In genomic region chr1:153995640-153996039, GRCh38 we compare ENCODE assay signal across 1 cellular context.
TF ChIP-seq lines count a peak whose summit lies in the region.

No MANE protein-coding gene starts in this region.

TF ChIP-seq in HepG2, 621 proteins besides CTCF, POLR2A, EP300 and RAD21:
- TF ChIP-seq, protein P1, sequence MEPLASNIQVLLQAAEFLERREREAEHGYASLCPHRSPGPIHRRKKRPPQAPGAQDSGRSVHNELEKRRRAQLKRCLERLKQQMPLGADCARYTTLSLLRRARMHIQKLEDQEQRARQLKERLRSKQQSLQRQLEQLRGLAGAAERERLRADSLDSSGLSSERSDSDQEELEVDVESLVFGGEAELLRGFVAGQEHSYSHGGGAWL (CRISPR knock-in tag; IDR thresholded peaks at IDR 0.05): no peak
- TF ChIP-seq, protein P2, sequence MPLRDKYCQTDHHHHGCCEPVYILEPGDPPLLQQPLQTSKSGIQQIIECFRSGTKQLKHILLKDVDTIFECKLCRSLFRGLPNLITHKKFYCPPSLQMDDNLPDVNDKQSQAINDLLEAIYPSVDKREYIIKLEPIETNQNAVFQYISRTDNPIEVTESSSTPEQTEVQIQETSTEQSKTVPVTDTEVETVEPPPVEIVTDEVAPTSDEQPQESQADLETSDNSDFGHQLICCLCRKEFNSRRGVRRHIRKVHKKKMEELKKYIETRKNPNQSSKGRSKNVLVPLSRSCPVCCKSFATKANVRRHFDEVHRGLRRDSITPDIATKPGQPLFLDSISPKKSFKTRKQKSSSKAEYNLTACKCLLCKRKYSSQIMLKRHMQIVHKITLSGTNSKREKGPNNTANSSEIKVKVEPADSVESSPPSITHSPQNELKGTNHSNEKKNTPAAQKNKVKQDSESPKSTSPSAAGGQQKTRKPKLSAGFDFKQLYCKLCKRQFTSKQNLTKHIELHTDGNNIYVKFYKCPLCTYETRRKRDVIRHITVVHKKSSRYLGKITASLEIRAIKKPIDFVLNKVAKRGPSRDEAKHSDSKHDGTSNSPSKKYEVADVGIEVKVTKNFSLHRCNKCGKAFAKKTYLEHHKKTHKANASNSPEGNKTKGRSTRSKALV (CRISPR knock-in tag; IDR thresholded peaks at IDR 0.05): no peak
- no peak for TF ChIP-seq FLYWCH1 (CRISPR knock-in tag; IDR thresholded peaks at IDR 0.05)
- TF ChIP-seq, protein P3, sequence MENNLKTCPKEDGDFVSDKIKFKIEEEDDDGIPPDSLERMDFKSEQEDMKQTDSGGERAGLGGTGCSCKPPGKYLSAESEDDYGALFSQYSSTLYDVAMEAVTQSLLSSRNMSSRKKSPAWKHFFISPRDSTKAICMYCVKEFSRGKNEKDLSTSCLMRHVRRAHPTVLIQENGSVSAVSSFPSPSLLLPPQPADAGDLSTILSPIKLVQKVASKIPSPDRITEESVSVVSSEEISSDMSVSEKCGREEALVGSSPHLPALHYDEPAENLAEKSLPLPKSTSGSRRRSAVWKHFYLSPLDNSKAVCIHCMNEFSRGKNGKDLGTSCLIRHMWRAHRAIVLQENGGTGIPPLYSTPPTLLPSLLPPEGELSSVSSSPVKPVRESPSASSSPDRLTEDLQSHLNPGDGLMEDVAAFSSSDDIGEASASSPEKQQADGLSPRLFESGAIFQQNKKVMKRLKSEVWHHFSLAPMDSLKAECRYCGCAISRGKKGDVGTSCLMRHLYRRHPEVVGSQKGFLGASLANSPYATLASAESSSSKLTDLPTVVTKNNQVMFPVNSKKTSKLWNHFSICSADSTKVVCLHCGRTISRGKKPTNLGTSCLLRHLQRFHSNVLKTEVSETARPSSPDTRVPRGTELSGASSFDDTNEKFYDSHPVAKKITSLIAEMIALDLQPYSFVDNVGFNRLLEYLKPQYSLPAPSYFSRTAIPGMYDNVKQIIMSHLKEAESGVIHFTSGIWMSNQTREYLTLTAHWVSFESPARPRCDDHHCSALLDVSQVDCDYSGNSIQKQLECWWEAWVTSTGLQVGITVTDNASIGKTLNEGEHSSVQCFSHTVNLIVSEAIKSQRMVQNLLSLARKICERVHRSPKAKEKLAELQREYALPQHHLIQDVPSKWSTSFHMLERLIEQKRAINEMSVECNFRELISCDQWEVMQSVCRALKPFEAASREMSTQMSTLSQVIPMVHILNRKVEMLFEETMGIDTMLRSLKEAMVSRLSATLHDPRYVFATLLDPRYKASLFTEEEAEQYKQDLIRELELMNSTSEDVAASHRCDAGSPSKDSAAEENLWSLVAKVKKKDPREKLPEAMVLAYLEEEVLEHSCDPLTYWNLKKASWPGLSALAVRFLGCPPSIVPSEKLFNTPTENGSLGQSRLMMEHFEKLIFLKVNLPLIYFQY (CRISPR knock-in tag; IDR thresholded peaks at IDR 0.05; ENCODE audit: borderline replicate concordance): no peak
